Comparison of ENCODE assay signal across 8 cellular contexts in genomic region chr2:183035954-183036669, GRCh38. TPM values are rescaled to one million over a fixed set of nuclear protein-coding genes. Genes with fewer than 3 reads are reported as not detected.
DNase-seq lines count a peak whose midpoint lies in the region; ATAC-seq, FAIRE-seq and TF ChIP-seq lines count a peak whose summit lies in the region.

No MANE protein-coding gene starts in this region.

- no peaks in the 10 kb centered on the region for H3K27me3 ChIP-seq in SU-DHL-6 (ENCODE audit: low read length)

- CTCF ChIA-PET in activated CD8-positive, alpha-beta T cell treated with anti-CD3 and anti-CD28 coated beads, Interleukin-2, amount 10 ng/mL, durations not matched to agents 7 days and 5 days (lab: Charles Lee): no interaction called here

- no peak overlapping the region for H3K9ac ChIP-seq in SU-DHL-6 (ENCODE audit: low read length)

- no peaks in the 10 kb centered on the region for H4K20me1 ChIP-seq in SU-DHL-6 (ENCODE audit: low read depth, low read length)

- ATAC-seq in GM18867 (IDR thresholded peaks at IDR 0.05; ENCODE audit: unreplicated experiment) (peak; percentile 47), HG03060 (IDR thresholded peaks at IDR 0.05; ENCODE audit: low read depth, unreplicated experiment) (peak; percentile 81)
- no peak for ATAC-seq in activated CD8-positive, alpha-beta T cell treated with anti-CD3 and anti-CD28 coated beads, Interleukin-2, amount 10 ng/mL, durations not matched to agents 7 days and 5 days

- H3K27me3 Mint-ChIP-seq in activated CD8-positive, alpha-beta T cell treated with anti-CD3 and anti-CD28 coated beads, Interleukin-2, amount 10 ng/mL, durations not matched to agents 7 days and 5 days (ENCODE audit: low read depth): peaks cover 59% of the 10 kb centered on the region

- H3K4me1 Mint-ChIP-seq in activated CD8-positive, alpha-beta T cell treated with anti-CD3 and anti-CD28 coated beads, Interleukin-2, amount 10 ng/mL, durations not matched to agents 7 days and 5 days (ENCODE audit: low read depth): peaks cover 28% of the 10 kb centered on the region

- H3F3A ChIP-seq in SU-DHL-6 (ENCODE audit: insufficient read depth): peaks cover 9% of the 10 kb centered on the region

- FAIRE-seq in islet of Langerhans (lab: Jason Lieb, UNC): peak; percentile 49

- H3K4me3 Mint-ChIP-seq in activated CD8-positive, alpha-beta T cell treated with anti-CD3 and anti-CD28 coated beads, Interleukin-2, amount 10 ng/mL, durations not matched to agents 7 days and 5 days: no peak overlapping the region

- peak overlapping the region; percentile 8 for H3K4me2 ChIP-seq in SU-DHL-6 (ENCODE audit: low read depth, low read length, poor library complexity, severe bottlenecking)

- no peaks in the 10 kb centered on the region for H3K79me2 ChIP-seq in SU-DHL-6 (ENCODE audit: insufficient read depth, low read length)

- TF ChIP-seq CTCF in 22Rv1 (IDR thresholded peaks at IDR 0.05) (no peak), SU-DHL-6 (IDR thresholded peaks at IDR 0.05; ENCODE audit: insufficient read depth, low read length, poor library complexity, severe bottlenecking) (no peak)

- no peak for DNase-seq in stimulated activated CD4-positive, alpha-beta T cell treated with anti-CD3 and anti-CD28 coated beads, Interleukin-4, amount 100 ng/mL, for 1 hour
- no peak for DNase-seq in activated CD8-positive, alpha-beta T cell treated with anti-CD3 and anti-CD28 coated beads, Interleukin-2, amount 10 ng/mL, durations not matched to agents 7 days and 5 days
- no peak for DNase-seq in HK-2 (ENCODE audit: unreplicated experiment)

- H3K4me3 ChIP-seq in SU-DHL-6 (ENCODE audit: insufficient read depth, low read length, poor library complexity, severe bottlenecking): no peak overlapping the region

- H3K27ac ChIP-seq in 22Rv1: peak overlapping the region; percentile 89
- H3K27ac ChIP-seq in SU-DHL-6 (ENCODE audit: low read depth, low read length): no peak overlapping the region

- no peaks in the 10 kb centered on the region for H3K9me3 Mint-ChIP-seq in activated CD8-positive, alpha-beta T cell treated with anti-CD3 and anti-CD28 coated beads, Interleukin-2, amount 10 ng/mL, durations not matched to agents 7 days and 5 days (ENCODE audit: insufficient read depth)

- POLR2A ChIA-PET in activated CD8-positive, alpha-beta T cell treated with anti-CD3 and anti-CD28 coated beads, Interleukin-2, amount 10 ng/mL, durations not matched to agents 7 days and 5 days (lab: Charles Lee): no interaction called here

- H3K36me3 ChIP-seq in SU-DHL-6 (ENCODE audit: low read length): no peaks in the 10 kb centered on the region

- H3K9me2 ChIP-seq in SU-DHL-6 (replicated peaks; ENCODE audit: insufficient read depth, low read length): no peaks in the 10 kb centered on the region

- H2AFZ ChIP-seq in SU-DHL-6 (ENCODE audit: low read depth, low read length, severe bottlenecking): no peak overlapping the region

- no peak overlapping the region for H3K27ac Mint-ChIP-seq in activated CD8-positive, alpha-beta T cell treated with anti-CD3 and anti-CD28 coated beads, Interleukin-2, amount 10 ng/mL, durations not matched to agents 7 days and 5 days

- H3K36me3 Mint-ChIP-seq in activated CD8-positive, alpha-beta T cell treated with anti-CD3 and anti-CD28 coated beads, Interleukin-2, amount 10 ng/mL, durations not matched to agents 7 days and 5 days (ENCODE audit: low read depth): no peaks in the 10 kb centered on the region

- H3K9me3 ChIP-seq in SU-DHL-6 (ENCODE audit: insufficient read depth, low read length): no peaks in the 10 kb centered on the region

RNA-seq across cellular contexts. Expression of gene NCKAP1, which starts 2.1 kb away (rescaled TPM):
- total RNA-seq in activated CD8-positive, alpha-beta T cell treated with anti-CD3 and anti-CD28 coated beads, Interleukin-2, amount 10 ng/mL, durations not matched to agents 7 days and 5 days: under 1 TPM; 0.50 to 0.52 TPM

RNA-seq across cellular contexts. Expression of gene DUSP19, which starts 42.4 kb away (rescaled TPM):
- total RNA-seq in activated CD8-positive, alpha-beta T cell treated with anti-CD3 and anti-CD28 coated beads, Interleukin-2, amount 10 ng/mL, durations not matched to agents 7 days and 5 days: under 1 TPM; 0.39 to 0.68 TPM
